16 cellular contexts compared by ENCODE assay signal in genomic region chr6:3766219-3766618, GRCh38. TPM values are rescaled to one million over a fixed set of nuclear protein-coding genes. Genes with fewer than 3 reads are reported as not detected.
DNase-seq lines count a peak whose midpoint lies in the region; ATAC-seq, FAIRE-seq and TF ChIP-seq lines count a peak whose summit lies in the region.
"Had no signal": no experiment of that assay in that cellular context is flagged by ENCODE, and none has a peak within 500 bp of the region (broad histone marks: within the 10 kb centered on the region; RNA-seq: fewer than 3 reads in every experiment).

No MANE protein-coding gene starts in this region.

- no peak for FAIRE-seq in urothelium cell line (lab: Jason Lieb, UNC)
- FAIRE-seq: endometrium, HTR-8/SVneo had no signal

- no peaks in the 10 kb centered on the region for H3K27me3 Mint-ChIP-seq in HFFc6 (ENCODE audit: insufficient read depth)
- no peaks in the 10 kb centered on the region for H3K27me3 Mint-ChIP-seq in glutamatergic neuron (ENCODE audit: unreplicated experiment)
- no peaks in the 10 kb centered on the region for H3K27me3 Mint-ChIP-seq in endothelial cell (ENCODE audit: unreplicated experiment)

- H3K4me3 Mint-ChIP-seq in HFFc6 (peak overlapping the region; percentile 28; the same call in 1 of the 2 replicates), glutamatergic neuron (ENCODE audit: unreplicated experiment) (no peak overlapping the region), endothelial cell (ENCODE audit: unreplicated experiment) (no peak overlapping the region)

- H3K9me3 Mint-ChIP-seq in HFFc6 (0 out of 2 replicates have a peak, but pooled peaks cover 3% of the 10 kb centered on the region), glutamatergic neuron (ENCODE audit: unreplicated experiment) (peaks cover 5% of the 10 kb centered on the region), endothelial cell (ENCODE audit: unreplicated experiment) (no peaks in the 10 kb centered on the region)

- no peaks in the 10 kb centered on the region for H3K36me3 Mint-ChIP-seq in HFFc6 (ENCODE audit: low read depth)
- no peaks in the 10 kb centered on the region for H3K36me3 Mint-ChIP-seq in glutamatergic neuron (ENCODE audit: unreplicated experiment)
- no peaks in the 10 kb centered on the region for H3K36me3 Mint-ChIP-seq in endothelial cell (ENCODE audit: low read depth, unreplicated experiment)

- TF ChIP-seq CTCF in HFFc6 (IDR thresholded peaks at IDR 0.05): no peak
- no peak for TF ChIP-seq CTCF in glutamatergic neuron (IDR thresholded peaks at IDR 0.05; ENCODE audit: partially characterized antibody, unreplicated experiment)
- no peak for TF ChIP-seq CTCF in endothelial cell (IDR thresholded peaks at IDR 0.05; ENCODE audit: unreplicated experiment)

- peaks cover 37% of the 10 kb centered on the region for H3K4me1 Mint-ChIP-seq in HFFc6 (ENCODE audit: low read depth)
- H3K4me1 Mint-ChIP-seq in glutamatergic neuron (ENCODE audit: low read depth, unreplicated experiment): peaks cover 20% of the 10 kb centered on the region
- H3K4me1 Mint-ChIP-seq in endothelial cell (ENCODE audit: unreplicated experiment): peaks cover 17% of the 10 kb centered on the region

- ATAC-seq in SK-N-SH treated with all-trans-retinoic acid at 6 μM for 48 hours: peak; percentile 95
- no peak for ATAC-seq in stimulated activated naive CD8-positive, alpha-beta T cell treated with anti-CD3 and anti-CD28 coated beads, Interleukin-15, Interleukin-2, amounts not matched to agents 100 U/mL and 50 U/mL, for 24 hours
- ATAC-seq: mucosa of descending colon had no signal

- DNase-seq in HFFc6: no peak
- no peak for DNase-seq in glutamatergic neuron
- peak; percentile 46 for DNase-seq in urothelium cell line (ENCODE audit: low spot score)
- DNase-seq in endothelial cell (ENCODE audit: low spot score): no peak
- no peak for DNase-seq in activated CD4-positive, alpha-beta T cell treated with anti-CD3 and anti-CD28 coated beads for 1 hour
- no peak for DNase-seq in stimulated activated naive CD8-positive, alpha-beta T cell treated with anti-CD3 and anti-CD28 coated beads, Interleukin-15, Interleukin-2, amounts not matched to agents 100 U/mL and 50 U/mL, for 24 hours
- DNase-seq: activated CD4-positive, CD25-positive, alpha-beta regulatory T cell; activated T-cell treated with anti-CD3 and anti-CD28 coated beads, Interleukin-2, amount 50 U/mL, for 1 hour; DND-41; GOT3; mucosa of descending colon; NCI-H1092; substantia nigra had no signal

- H3K27ac Mint-ChIP-seq in HFFc6 (peak overlapping the region; percentile 40), glutamatergic neuron (ENCODE audit: unreplicated experiment) (peak overlapping the region; percentile 2), endothelial cell (ENCODE audit: unreplicated experiment) (no peak overlapping the region)

TF ChIP-seq in SK-N-SH treated with all-trans-retinoic acid at 6 μM for 48 hours, 23 proteins besides CTCF, POLR2A, EP300 and RAD21:
- no peak for TF ChIP-seq ZFP3 (CRISPR knock-in tag; IDR thresholded peaks at IDR 0.05)
- 0 out of 2 replicates have a peak, but pooled peaks have one; percentile 28 for TF ChIP-seq TCF4 (CRISPR knock-in tag; IDR thresholded peaks at IDR 0.05; ENCODE audit: borderline replicate concordance)
- no peak for TF ChIP-seq OSR1 (CRISPR knock-in tag; IDR thresholded peaks at IDR 0.05)
- no peak for TF ChIP-seq CREB5 (CRISPR knock-in tag; IDR thresholded peaks at IDR 0.05; ENCODE audit: low read depth)

RNA-seq across cellular contexts. Expression of gene PXDC1, which starts 14.7 kb away (rescaled TPM):
- 10 to 100 TPM; 63.1 to 97.5 (median 72.8) TPM for total RNA-seq in HFFc6 (2021; fragmentation: NEBNext Ultra II Directional; extraction: Animal tissue kit (Norgen Biotek cat#: 25700))
- total RNA-seq in glutamatergic neuron (ENCODE audit: unreplicated experiment) (7.5 TPM), endothelial cell (ENCODE audit: unreplicated experiment) (41.0 TPM)
